1 cellular context compared by ENCODE assay signal in the genomic region with DNA sequence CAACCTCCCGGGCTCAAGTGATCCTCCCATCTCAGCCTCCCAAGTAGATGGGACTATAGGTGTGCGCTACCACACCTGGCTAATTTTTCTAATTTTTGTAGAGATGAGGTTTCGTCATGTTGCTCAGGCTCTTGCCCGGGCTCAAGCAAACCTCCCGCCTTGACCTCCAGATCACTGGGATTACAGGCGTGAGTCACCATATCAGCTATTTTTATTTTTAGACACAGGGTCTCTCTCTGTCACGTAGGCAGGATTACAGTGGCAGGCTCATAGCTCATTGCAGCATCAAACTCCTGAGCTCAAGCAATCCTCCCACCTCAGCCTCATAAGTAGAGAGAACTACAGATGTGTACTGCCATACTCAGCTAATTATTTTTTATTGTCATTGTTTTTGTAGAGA.
TF ChIP-seq lines count a peak whose summit lies in the region.

No MANE protein-coding gene starts in this region.

TF ChIP-seq in K562, 482 proteins besides CTCF, POLR2A, EP300 and RAD21:
- TF ChIP-seq GTF2E2 (tag; IDR thresholded peaks at IDR 0.05) (no peak), KDM1A (IDR thresholded peaks at IDR 0.05) (0 out of 4 replicates have a peak, but pooled peaks of 1 of the 2 experiments have one; percentile 18), ZNF3 (CRISPR knock-in tag; IDR thresholded peaks at IDR 0.05) (no peak), MEF2D (tag; conservative IDR thresholded peaks at IDR 0.05; ENCODE audit: low read depth) (peak; percentile 65; the same call in 1 of the 2 replicates), JUND (IDR thresholded peaks at IDR 0.05; ENCODE audit: borderline replicate concordance, low read depth, low read length) (peak; percentile 38; the same call in 1 of the 2 replicates), JUND (tag; IDR thresholded peaks at IDR 0.05; ENCODE audit: borderline replicate concordance, low read depth, low read length) (peak; percentile 17; the same call in 1 of the 3 replicates), KAT7 (CRISPR knock-in tag; IDR thresholded peaks at IDR 0.05; ENCODE audit: borderline replicate concordance) (no peak), ZNF324 (CRISPR knock-in tag; IDR thresholded peaks at IDR 0.05) (no peak), MEF2A (IDR thresholded peaks at IDR 0.05; ENCODE audit: control insufficient read depth, low read depth, low read length) (peak; percentile 57; the same call in 1 of the 2 replicates), ZNF551 (CRISPR knock-in tag; IDR thresholded peaks at IDR 0.05) (no peak), LEF1 (IDR thresholded peaks at IDR 0.05) (no peak), ASH1L (IDR thresholded peaks at IDR 0.05; ENCODE audit: borderline replicate concordance, low read depth, partially characterized antibody) (no peak), NEUROD1 (IDR thresholded peaks at IDR 0.05; ENCODE audit: borderline replicate concordance, low read depth, low read length, partially characterized antibody) (no peak), HEY1 (CRISPR knock-in tag; IDR thresholded peaks at IDR 0.05; ENCODE audit: borderline replicate concordance) (no peak), BACH1 (tag; IDR thresholded peaks at IDR 0.05) (no peak), FOXA1 (IDR thresholded peaks at IDR 0.05; ENCODE audit: borderline replicate concordance) (no peak), RCOR1 (IDR thresholded peaks at IDR 0.05; ENCODE audit: borderline replicate concordance in 1 of 2, low read depth in 2 of 2, low read length in 2 of 2) (no peak), GABPB1 (CRISPR knock-in tag; IDR thresholded peaks at IDR 0.05) (no peak), NUFIP1 (IDR thresholded peaks at IDR 0.05; ENCODE audit: partially characterized antibody) (no peak), SP1 (CRISPR knock-in tag; IDR thresholded peaks at IDR 0.05) (no peak), GATAD2A (IDR thresholded peaks at IDR 0.05) (no peak), MTA1 (IDR thresholded peaks at IDR 0.05; ENCODE audit: borderline replicate concordance) (no peak), MIER1 (IDR thresholded peaks at IDR 0.05; ENCODE audit: low read depth) (no peak), HIVEP1 (CRISPR knock-in tag; IDR thresholded peaks at IDR 0.05) (no peak), ADNP (tag; IDR thresholded peaks at IDR 0.05) (no peak), STAT5B (CRISPR knock-in tag; IDR thresholded peaks at IDR 0.05) (no peak), ZNF174 (CRISPR knock-in tag; IDR thresholded peaks at IDR 0.05) (no peak), ARID1B (IDR thresholded peaks at IDR 0.05) (0 out of 2 replicates have a peak, but pooled peaks have one; percentile 13), E2F3 (CRISPR knock-in tag; IDR thresholded peaks at IDR 0.05) (no peak), NR1H2 (CRISPR knock-in tag; IDR thresholded peaks at IDR 0.05) (no peak), ZBTB1 (CRISPR knock-in tag; IDR thresholded peaks at IDR 0.05; ENCODE audit: borderline replicate concordance, low read depth) (no peak), SAFB2 (IDR thresholded peaks at IDR 0.05; ENCODE audit: borderline replicate concordance, low read depth, low read length, severe bottlenecking) (no peak), MCM5 (IDR thresholded peaks at IDR 0.05; ENCODE audit: low read depth) (no peak), RBM25 (IDR thresholded peaks at IDR 0.05; ENCODE audit: low read depth, low read length, severe bottlenecking) (no peak), CBFA2T3 (IDR thresholded peaks at IDR 0.05) (no peak), FOSL1 (tag; conservative IDR thresholded peaks at IDR 0.05) (0 out of 2 replicates have a peak, but pooled peaks have one; percentile 30), CCNT2 (IDR thresholded peaks at IDR 0.05; ENCODE audit: borderline replicate concordance, extremely low read depth, insufficient read length, low read depth, low read length) (no peak), ZNF184 (CRISPR knock-in tag; IDR thresholded peaks at IDR 0.05) (no peak), PTTG1 (tag; IDR thresholded peaks at IDR 0.05; ENCODE audit: low read depth) (no peak), PML (IDR thresholded peaks at IDR 0.05; ENCODE audit: low read length) (no peak), NCOR1 (IDR thresholded peaks at IDR 0.05) (no peak), ZNF695 (CRISPR knock-in tag; IDR thresholded peaks at IDR 0.05) (no peak), ZNF133 (CRISPR knock-in tag; IDR thresholded peaks at IDR 0.05) (no peak), RBBP5 (IDR thresholded peaks at IDR 0.05; ENCODE audit: borderline replicate concordance, insufficient read depth, low read length, poor library complexity, severe bottlenecking) (no peak), ZNF274 (IDR thresholded peaks at IDR 0.05; ENCODE audit: borderline replicate concordance, low read depth, low read length) (no peak)
- TF ChIP-seq, protein P1, sequence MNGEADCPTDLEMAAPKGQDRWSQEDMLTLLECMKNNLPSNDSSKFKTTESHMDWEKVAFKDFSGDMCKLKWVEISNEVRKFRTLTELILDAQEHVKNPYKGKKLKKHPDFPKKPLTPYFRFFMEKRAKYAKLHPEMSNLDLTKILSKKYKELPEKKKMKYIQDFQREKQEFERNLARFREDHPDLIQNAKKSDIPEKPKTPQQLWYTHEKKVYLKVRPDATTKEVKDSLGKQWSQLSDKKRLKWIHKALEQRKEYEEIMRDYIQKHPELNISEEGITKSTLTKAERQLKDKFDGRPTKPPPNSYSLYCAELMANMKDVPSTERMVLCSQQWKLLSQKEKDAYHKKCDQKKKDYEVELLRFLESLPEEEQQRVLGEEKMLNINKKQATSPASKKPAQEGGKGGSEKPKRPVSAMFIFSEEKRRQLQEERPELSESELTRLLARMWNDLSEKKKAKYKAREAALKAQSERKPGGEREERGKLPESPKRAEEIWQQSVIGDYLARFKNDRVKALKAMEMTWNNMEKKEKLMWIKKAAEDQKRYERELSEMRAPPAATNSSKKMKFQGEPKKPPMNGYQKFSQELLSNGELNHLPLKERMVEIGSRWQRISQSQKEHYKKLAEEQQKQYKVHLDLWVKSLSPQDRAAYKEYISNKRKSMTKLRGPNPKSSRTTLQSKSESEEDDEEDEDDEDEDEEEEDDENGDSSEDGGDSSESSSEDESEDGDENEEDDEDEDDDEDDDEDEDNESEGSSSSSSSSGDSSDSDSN (IDR thresholded peaks at IDR 0.05; ENCODE audit: borderline replicate concordance in 1 of 2, low read depth in 2 of 2, low read length in 2 of 2) = no peak
- TF ChIP-seq, protein P2, sequence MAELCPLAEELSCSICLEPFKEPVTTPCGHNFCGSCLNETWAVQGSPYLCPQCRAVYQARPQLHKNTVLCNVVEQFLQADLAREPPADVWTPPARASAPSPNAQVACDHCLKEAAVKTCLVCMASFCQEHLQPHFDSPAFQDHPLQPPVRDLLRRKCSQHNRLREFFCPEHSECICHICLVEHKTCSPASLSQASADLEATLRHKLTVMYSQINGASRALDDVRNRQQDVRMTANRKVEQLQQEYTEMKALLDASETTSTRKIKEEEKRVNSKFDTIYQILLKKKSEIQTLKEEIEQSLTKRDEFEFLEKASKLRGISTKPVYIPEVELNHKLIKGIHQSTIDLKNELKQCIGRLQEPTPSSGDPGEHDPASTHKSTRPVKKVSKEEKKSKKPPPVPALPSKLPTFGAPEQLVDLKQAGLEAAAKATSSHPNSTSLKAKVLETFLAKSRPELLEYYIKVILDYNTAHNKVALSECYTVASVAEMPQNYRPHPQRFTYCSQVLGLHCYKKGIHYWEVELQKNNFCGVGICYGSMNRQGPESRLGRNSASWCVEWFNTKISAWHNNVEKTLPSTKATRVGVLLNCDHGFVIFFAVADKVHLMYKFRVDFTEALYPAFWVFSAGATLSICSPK (IDR thresholded peaks at IDR 0.05; ENCODE audit: borderline replicate concordance) = no peak
- TF ChIP-seq, protein P3, sequence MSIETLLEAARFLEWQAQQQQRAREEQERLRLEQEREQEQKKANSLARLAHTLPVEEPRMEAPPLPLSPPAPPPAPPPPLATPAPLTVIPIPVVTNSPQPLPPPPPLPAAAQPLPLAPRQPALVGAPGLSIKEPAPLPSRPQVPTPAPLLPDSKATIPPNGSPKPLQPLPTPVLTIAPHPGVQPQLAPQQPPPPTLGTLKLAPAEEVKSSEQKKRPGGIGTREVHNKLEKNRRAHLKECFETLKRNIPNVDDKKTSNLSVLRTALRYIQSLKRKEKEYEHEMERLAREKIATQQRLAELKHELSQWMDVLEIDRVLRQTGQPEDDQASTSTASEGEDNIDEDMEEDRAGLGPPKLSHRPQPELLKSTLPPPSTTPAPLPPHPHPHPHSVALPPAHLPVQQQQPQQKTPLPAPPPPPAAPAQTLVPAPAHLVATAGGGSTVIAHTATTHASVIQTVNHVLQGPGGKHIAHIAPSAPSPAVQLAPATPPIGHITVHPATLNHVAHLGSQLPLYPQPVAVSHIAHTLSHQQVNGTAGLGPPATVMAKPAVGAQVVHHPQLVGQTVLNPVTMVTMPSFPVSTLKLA (conservative IDR thresholded peaks at IDR 0.05) = no peak
- TF ChIP-seq, protein P4, sequence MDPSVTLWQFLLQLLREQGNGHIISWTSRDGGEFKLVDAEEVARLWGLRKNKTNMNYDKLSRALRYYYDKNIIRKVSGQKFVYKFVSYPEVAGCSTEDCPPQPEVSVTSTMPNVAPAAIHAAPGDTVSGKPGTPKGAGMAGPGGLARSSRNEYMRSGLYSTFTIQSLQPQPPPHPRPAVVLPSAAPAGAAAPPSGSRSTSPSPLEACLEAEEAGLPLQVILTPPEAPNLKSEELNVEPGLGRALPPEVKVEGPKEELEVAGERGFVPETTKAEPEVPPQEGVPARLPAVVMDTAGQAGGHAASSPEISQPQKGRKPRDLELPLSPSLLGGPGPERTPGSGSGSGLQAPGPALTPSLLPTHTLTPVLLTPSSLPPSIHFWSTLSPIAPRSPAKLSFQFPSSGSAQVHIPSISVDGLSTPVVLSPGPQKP (CRISPR knock-in tag; IDR thresholded peaks at IDR 0.05) = no peak
- TF ChIP-seq, protein P5, sequence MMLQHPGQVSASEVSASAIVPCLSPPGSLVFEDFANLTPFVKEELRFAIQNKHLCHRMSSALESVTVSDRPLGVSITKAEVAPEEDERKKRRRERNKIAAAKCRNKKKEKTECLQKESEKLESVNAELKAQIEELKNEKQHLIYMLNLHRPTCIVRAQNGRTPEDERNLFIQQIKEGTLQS (IDR thresholded peaks at IDR 0.05) = peak; percentile 70
- TF ChIP-seq, protein P5 (CRISPR knock-in tag; conservative IDR thresholded peaks at IDR 0.05) = no peak
- TF ChIP-seq, protein P6, sequence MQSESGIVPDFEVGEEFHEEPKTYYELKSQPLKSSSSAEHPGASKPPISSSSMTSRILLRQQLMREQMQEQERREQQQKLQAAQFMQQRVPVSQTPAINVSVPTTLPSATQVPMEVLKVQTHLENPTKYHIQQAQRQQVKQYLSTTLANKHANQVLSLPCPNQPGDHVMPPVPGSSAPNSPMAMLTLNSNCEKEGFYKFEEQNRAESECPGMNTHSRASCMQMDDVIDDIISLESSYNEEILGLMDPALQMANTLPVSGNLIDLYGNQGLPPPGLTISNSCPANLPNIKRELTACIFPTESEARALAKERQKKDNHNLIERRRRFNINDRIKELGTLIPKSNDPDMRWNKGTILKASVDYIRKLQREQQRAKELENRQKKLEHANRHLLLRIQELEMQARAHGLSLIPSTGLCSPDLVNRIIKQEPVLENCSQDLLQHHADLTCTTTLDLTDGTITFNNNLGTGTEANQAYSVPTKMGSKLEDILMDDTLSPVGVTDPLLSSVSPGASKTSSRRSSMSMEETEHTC (IDR thresholded peaks at IDR 0.05) = no peak
- TF ChIP-seq, protein P7, sequence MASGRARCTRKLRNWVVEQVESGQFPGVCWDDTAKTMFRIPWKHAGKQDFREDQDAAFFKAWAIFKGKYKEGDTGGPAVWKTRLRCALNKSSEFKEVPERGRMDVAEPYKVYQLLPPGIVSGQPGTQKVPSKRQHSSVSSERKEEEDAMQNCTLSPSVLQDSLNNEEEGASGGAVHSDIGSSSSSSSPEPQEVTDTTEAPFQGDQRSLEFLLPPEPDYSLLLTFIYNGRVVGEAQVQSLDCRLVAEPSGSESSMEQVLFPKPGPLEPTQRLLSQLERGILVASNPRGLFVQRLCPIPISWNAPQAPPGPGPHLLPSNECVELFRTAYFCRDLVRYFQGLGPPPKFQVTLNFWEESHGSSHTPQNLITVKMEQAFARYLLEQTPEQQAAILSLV (tag; IDR thresholded peaks at IDR 0.05) = no peak
- TF ChIP-seq, protein P8, sequence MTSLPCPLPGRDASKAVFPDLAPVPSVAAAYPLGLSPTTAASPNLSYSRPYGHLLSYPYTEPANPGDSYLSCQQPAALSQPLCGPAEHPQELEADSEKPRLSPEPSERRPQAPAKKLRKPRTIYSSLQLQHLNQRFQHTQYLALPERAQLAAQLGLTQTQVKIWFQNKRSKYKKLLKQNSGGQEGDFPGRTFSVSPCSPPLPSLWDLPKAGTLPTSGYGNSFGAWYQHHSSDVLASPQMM (CRISPR knock-in tag; IDR thresholded peaks at IDR 0.05) = no peak
- TF ChIP-seq, protein P9, sequence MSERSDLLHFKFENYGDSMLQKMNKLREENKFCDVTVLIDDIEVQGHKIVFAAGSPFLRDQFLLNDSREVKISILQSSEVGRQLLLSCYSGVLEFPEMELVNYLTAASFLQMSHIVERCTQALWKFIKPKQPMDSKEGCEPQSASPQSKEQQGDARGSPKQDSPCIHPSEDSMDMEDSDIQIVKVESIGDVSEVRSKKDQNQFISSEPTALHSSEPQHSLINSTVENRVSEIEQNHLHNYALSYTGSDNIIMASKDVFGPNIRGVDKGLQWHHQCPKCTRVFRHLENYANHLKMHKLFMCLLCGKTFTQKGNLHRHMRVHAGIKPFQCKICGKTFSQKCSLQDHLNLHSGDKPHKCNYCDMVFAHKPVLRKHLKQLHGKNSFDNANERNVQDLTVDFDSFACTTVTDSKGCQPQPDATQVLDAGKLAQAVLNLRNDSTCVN (CRISPR knock-in tag; IDR thresholded peaks at IDR 0.05) = no peak
